In the genomic region with DNA sequence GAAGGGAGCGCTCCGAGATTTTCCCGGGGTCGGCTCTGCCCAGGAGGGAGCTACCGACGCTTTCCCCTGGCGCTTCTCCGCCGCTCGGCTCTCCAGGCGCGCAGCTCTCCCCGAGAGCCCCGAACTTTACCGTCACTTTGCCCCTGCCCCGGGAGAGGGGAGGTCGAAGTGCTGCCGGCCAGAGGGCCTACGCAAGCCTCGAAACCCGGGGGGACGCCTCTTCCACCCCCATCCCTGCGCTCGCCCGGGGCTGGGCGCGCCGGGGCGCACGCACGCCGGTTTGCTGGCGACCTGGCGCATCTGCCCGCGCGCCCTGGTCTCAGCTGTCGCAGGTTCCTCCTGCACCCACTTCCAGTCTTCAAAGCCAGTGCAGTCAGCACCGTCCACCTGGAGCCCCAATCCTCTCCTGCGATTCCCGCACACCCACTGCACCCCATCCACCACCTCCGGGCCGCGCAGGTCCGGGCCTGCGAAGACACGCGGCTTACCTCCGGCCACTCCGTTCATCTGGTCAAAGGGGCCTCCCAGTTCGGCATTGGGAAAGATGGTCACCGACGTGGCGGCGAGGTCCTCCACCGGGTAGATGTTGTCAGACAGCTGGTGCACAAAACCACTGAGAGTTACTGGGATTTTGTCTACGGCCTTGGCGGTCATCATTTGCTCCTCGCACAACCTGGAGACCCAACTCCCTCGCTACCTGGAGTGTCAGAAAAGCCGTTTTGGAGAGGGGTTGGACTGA, we compare ENCODE assay signal across 8 cellular contexts. TPM values are rescaled to one million over a fixed set of nuclear protein-coding genes. Genes with fewer than 3 reads are reported as not detected.
DNase-seq lines count a peak whose midpoint lies in the region; ATAC-seq, FAIRE-seq and TF ChIP-seq lines count a peak whose summit lies in the region.

No MANE protein-coding gene starts in this region.

- TF ChIP-seq CTCF in HFF-Myc (IDR thresholded peaks at IDR 0.05; ENCODE audit: low read depth, low read length, missing control alignments), result no peak
- no peak for TF ChIP-seq CTCF in foreskin keratinocyte (conservative IDR thresholded peaks at IDR 0.05)
- no peak for TF ChIP-seq CTCF in ovary (IDR thresholded peaks at IDR 0.05)

- TF ChIP-seq EP300 in ovary (IDR thresholded peaks at IDR 0.05), result no peak

- no peaks in the 10 kb centered on the region for H3K4me1 ChIP-seq in foreskin keratinocyte
- H3K4me1 ChIP-seq in ovary (ENCODE audit: insufficient read depth), result peaks cover 18% of the 10 kb centered on the region

- H3K9me3 ChIP-seq in ovary, result no peaks in the 10 kb centered on the region

- CTCF ChIA-PET in activated CD8-positive, alpha-beta memory T cell treated with anti-CD3 and anti-CD28 coated beads, Interleukin-2, amount 10 ng/mL, durations not matched to agents 7 days and 5 days (lab: Charles Lee), result interaction anchor here (1.2 to 10.1 kb wide), 11 partner anchors 10 to 358 kb away, joined by 3 to 104 read pairs (median 14); a partner anchor contains a TSS

- no peak overlapping the region for H3K27ac ChIP-seq in foreskin keratinocyte
- H3K27ac ChIP-seq in ovary, result no peak overlapping the region

- H3K27me3 ChIP-seq in foreskin keratinocyte (peaks cover 63% of the 10 kb centered on the region), ovary (no peaks in the 10 kb centered on the region)

- peaks cover 70% of the 10 kb centered on the region for H3K27me3 Mint-ChIP-seq in activated CD8-positive, alpha-beta memory T cell treated with anti-CD3 and anti-CD28 coated beads, Interleukin-2, amount 10 ng/mL, durations not matched to agents 7 days and 5 days

- WGBS in ovary, 3 donors, result 1% methylated on average over 42 to 61 of the region's 61 CpGs

- FAIRE-seq in RCC 7860 (lab: Jason Lieb, UNC), result no peak

- no peak for TF ChIP-seq POLR2A in ovary (IDR thresholded peaks at IDR 0.05)

- ATAC-seq in activated CD8-positive, alpha-beta memory T cell treated with anti-CD3 and anti-CD28 coated beads, Interleukin-2, amount 10 ng/mL, durations not matched to agents 7 days and 5 days, result no peak
- ATAC-seq in foreskin keratinocyte, result no peak
- ATAC-seq in GM21825 (IDR thresholded peaks at IDR 0.05; ENCODE audit: unreplicated experiment), result no peak
- no peak for ATAC-seq in GM21381 (IDR thresholded peaks at IDR 0.05; ENCODE audit: unreplicated experiment)
- ATAC-seq in GM18519 (IDR thresholded peaks at IDR 0.05; ENCODE audit: low FRiP score, unreplicated experiment), result no peak

- DNase-seq in HFF-Myc (ENCODE audit: extremely low read depth, low read depth), result no peak
- peak; percentile 52 for DNase-seq in activated CD8-positive, alpha-beta memory T cell treated with anti-CD3 and anti-CD28 coated beads, Interleukin-2, amount 10 ng/mL, durations not matched to agents 7 days and 5 days
- peak; percentile 30 to 42 for DNase-seq in foreskin keratinocyte
- DNase-seq in ovary, result peak in 4 of 5 donors; percentile 26 to 48 (median 38)
- no peak for DNase-seq in RCC 7860 (ENCODE audit: low spot score)

- H3K4me1 Mint-ChIP-seq in activated CD8-positive, alpha-beta memory T cell treated with anti-CD3 and anti-CD28 coated beads, Interleukin-2, amount 10 ng/mL, durations not matched to agents 7 days and 5 days, result peaks cover 54% of the 10 kb centered on the region

- H3K36me3 ChIP-seq in ovary, result no peaks in the 10 kb centered on the region

- H3K9me3 Mint-ChIP-seq in activated CD8-positive, alpha-beta memory T cell treated with anti-CD3 and anti-CD28 coated beads, Interleukin-2, amount 10 ng/mL, durations not matched to agents 7 days and 5 days (ENCODE audit: low read depth), result no peaks in the 10 kb centered on the region

- H3K4me3 Mint-ChIP-seq in activated CD8-positive, alpha-beta memory T cell treated with anti-CD3 and anti-CD28 coated beads, Interleukin-2, amount 10 ng/mL, durations not matched to agents 7 days and 5 days, result peak overlapping the region; percentile 83

- intact Hi-C loops in ovary (cut with DNase I), result loop anchor here in 2 of 4 donors (10.0 kb wide), 2 partner anchors 319 to 339 kb away; a partner anchor contains a TSS

- peaks cover 17% of the 10 kb centered on the region for H3K36me3 Mint-ChIP-seq in activated CD8-positive, alpha-beta memory T cell treated with anti-CD3 and anti-CD28 coated beads, Interleukin-2, amount 10 ng/mL, durations not matched to agents 7 days and 5 days

- H3K4me3 ChIP-seq in HFF-Myc (replicated peaks; ENCODE audit: low read depth, low read length) (peak overlapping the region; percentile 49), ovary (peak overlapping the region; percentile 81)

- peak overlapping the region; percentile 61 for H3K27ac Mint-ChIP-seq in activated CD8-positive, alpha-beta memory T cell treated with anti-CD3 and anti-CD28 coated beads, Interleukin-2, amount 10 ng/mL, durations not matched to agents 7 days and 5 days

RNA-seq across cellular contexts. Expression of a gene that starts 0.6 kb away (rescaled TPM):
- 10 to 100 TPM in 1 of 2 experiments, 1 to 10 TPM in 1; 4.7 to 21.6 TPM for total RNA-seq in activated CD8-positive, alpha-beta memory T cell treated with anti-CD3 and anti-CD28 coated beads, Interleukin-2, amount 10 ng/mL, durations not matched to agents 7 days and 5 days
- total RNA-seq in foreskin keratinocyte, result 0.03 TPM in 1 of 2 replicates, not detected in the other
- 0.06 TPM in 1 of 2 replicates, not detected in the other for polyA plus RNA-seq in foreskin keratinocyte
- 10 to 100 TPM in 1 of 7 donors, 1 to 10 TPM in 5, under 1 TPM in 1; 0.48 to 13.0 (median 4.6) TPM for total RNA-seq in ovary
- 1 to 10 TPM; 2.0 to 5.7 TPM for polyA plus RNA-seq in ovary

RNA-seq across cellular contexts. Expression of a gene that starts 11.0 kb away (rescaled TPM):
- total RNA-seq in activated CD8-positive, alpha-beta memory T cell treated with anti-CD3 and anti-CD28 coated beads, Interleukin-2, amount 10 ng/mL, durations not matched to agents 7 days and 5 days, result 10 to 100 TPM; 19.4 to 25.9 TPM
- total RNA-seq in foreskin keratinocyte (15.0 and 16.2 TPM in 2 replicates), ovary (10 to 100 TPM; 15.5 to 31.1 (median 24.4) TPM)
- polyA plus RNA-seq in foreskin keratinocyte (8.2 and 9.0 TPM in 2 replicates), ovary (10 to 100 TPM in 1 of 2 donors, 1 to 10 TPM in 1; 9.7 to 22.2 TPM)

Comparison
In these comparisons a context has a peak if more than half of its experiments do, and no peak if none do; other contexts are left out.
1. DNase-seq: peak in activated CD8-positive, alpha-beta memory T cell treated with anti-CD3 and anti-CD28 coated beads, Interleukin-2, amount 10 ng/mL, durations not matched to agents 7 days and 5 days (single experiment), foreskin keratinocyte (2 of 2) and ovary (4 of 5); none in HFF-Myc (single experiment) and RCC 7860 (single experiment).